Comparison of ENCODE assay signal across 25 cellular contexts in genomic region chr20:18166939-18167338, GRCh38. TPM values are rescaled to one million over a fixed set of nuclear protein-coding genes. Genes with fewer than 3 reads are reported as not detected.
DNase-seq lines count a peak whose midpoint lies in the region; ATAC-seq and TF ChIP-seq lines count a peak whose summit lies in the region.
"Had no signal": no experiment of that assay in that cellular context is flagged by ENCODE, and none has a peak within 500 bp of the region (broad histone marks: within the 10 kb centered on the region; RNA-seq: fewer than 3 reads in every experiment).

No MANE protein-coding gene starts in this region.

- H3K79me1 ChIP-seq in neuronal stem cell (ENCODE audit: low read depth, low read length) = no peaks in the 10 kb centered on the region

- H3K36me3 Mint-ChIP-seq in CD4-positive, alpha-beta T cell (ENCODE audit: low read depth) = peaks cover 91% of the 10 kb centered on the region
- H3K36me3 Mint-ChIP-seq in endothelial cell (ENCODE audit: low read depth, unreplicated experiment) = peaks cover 8% of the 10 kb centered on the region

- no peak for DNase-seq in CD4-positive, alpha-beta T cell
- DNase-seq in endothelial cell (ENCODE audit: low spot score) (no peak), neuronal stem cell (ENCODE audit: low spot score) (no peak), H4 (ENCODE audit: low spot score) (no peak), hepatic stellate cell (ENCODE audit: low spot score) (no peak)
- DNase-seq: activated CD4-positive, alpha-beta memory T cell treated with anti-CD3 and anti-CD28 coated beads, Interleukin-2, amount 10 ng/mL, durations not matched to agents 7 days and 5 days; DND-41; GF-D8; NCI-H1092; NCI-H1694; NCI-H510A; nucleus accumbens; PC-9; stimulated activated CD4-positive, alpha-beta T cell treated with anti-CD3 and anti-CD28 coated beads, Interleukin-2, amount 100 ng/mL, for 48 hours; T-helper 17 cell; thyroid gland had no signal

- H3K4me1 Mint-ChIP-seq in CD4-positive, alpha-beta T cell (ENCODE audit: low read depth) = peaks cover 59% of the 10 kb centered on the region
- peaks cover 22% of the 10 kb centered on the region for H3K4me1 Mint-ChIP-seq in endothelial cell (ENCODE audit: unreplicated experiment)

- H3K14ac ChIP-seq in neuronal stem cell (ENCODE audit: low read length) = no peak overlapping the region

- intact Hi-C loops in CD4-positive, alpha-beta T cell (cut with DNase I, micrococcal nuclease) = no loop called here

- H3K23ac ChIP-seq in neuronal stem cell (ENCODE audit: low read depth, low read length, poor library complexity) = no peak overlapping the region

- peak overlapping the region; percentile 79 for H3K27ac Mint-ChIP-seq in CD4-positive, alpha-beta T cell
- peak overlapping the region; percentile 65 for H3K27ac Mint-ChIP-seq in endothelial cell (ENCODE audit: unreplicated experiment)
- H3K27ac Mint-ChIP-seq: activated naive CD4-positive, alpha-beta T cell treated with anti-CD3 and anti-CD28 coated beads, Interleukin-2, amount 50 U/mL, for 24 hours; memory B cell; T-helper 17 cell had no signal

- H3K4me2 ChIP-seq in neuronal stem cell (ENCODE audit: insufficient read depth, low read length, poor library complexity, severe bottlenecking) = no peak overlapping the region
- H3K4me2 ChIP-seq: PC-9 had no signal

- H3K27me3 ChIP-seq in CD4-positive, alpha-beta T cell (ENCODE audit: control insufficient read depth, insufficient read depth, low read length) = no peaks in the 10 kb centered on the region
- H3K27me3 ChIP-seq in HUES6 (ENCODE audit: control insufficient read depth, insufficient read depth, low read length) (no peaks in the 10 kb centered on the region), neuronal stem cell (ENCODE audit: control insufficient read depth in 3 of 3, insufficient read depth in 3 of 3, low read depth in 1 of 3, low read length in 3 of 3) (no peaks in the 10 kb centered on the region)
- H3K27me3 ChIP-seq: thyroid gland had no signal

- H3K9ac ChIP-seq in HUES6 (ENCODE audit: low read length) (no peak overlapping the region), neuronal stem cell (ENCODE audit: low read depth, low read length, poor library complexity) (no peak overlapping the region)

- WGBS in neuronal stem cell (ENCODE audit: extremely low coverage in 2 of 2, insufficient read length in 2 of 2, insufficient replicate concordance in 1 of 2), 2 donors = no CpG with 5 or more reads among the region's 1 CpG

- H3K27me3 Mint-ChIP-seq in CD4-positive, alpha-beta T cell = no peaks in the 10 kb centered on the region
- H3K27me3 Mint-ChIP-seq in endothelial cell (ENCODE audit: unreplicated experiment) = peaks cover 2% of the 10 kb centered on the region
- H3K27me3 Mint-ChIP-seq: activated CD4-positive, alpha-beta memory T cell treated with anti-CD3 and anti-CD28 coated beads, Interleukin-2, amount 10 ng/mL, durations not matched to agents 7 days and 5 days; activated naive CD4-positive, alpha-beta T cell treated with anti-CD3 and anti-CD28 coated beads, Interleukin-2, amount 50 U/mL, for 24 hours; memory B cell; T-helper 17 cell had no signal

- no peak for ATAC-seq in CD4-positive, alpha-beta T cell (ENCODE audit: poor library complexity)
- no peak for ATAC-seq in esophagus mucosa
- ATAC-seq: left lobe of liver, sciatic nerve, SK-N-SH treated with all-trans-retinoic acid at 6 μM for 48 hours, T-helper 17 cell had no signal

- H3K4me3 Mint-ChIP-seq in CD4-positive, alpha-beta T cell = no peak overlapping the region
- no peak overlapping the region for H3K4me3 Mint-ChIP-seq in endothelial cell (ENCODE audit: unreplicated experiment)
- H3K4me3 Mint-ChIP-seq: activated CD4-positive, alpha-beta memory T cell treated with anti-CD3 and anti-CD28 coated beads, Interleukin-2, amount 10 ng/mL, durations not matched to agents 7 days and 5 days; activated naive CD4-positive, alpha-beta T cell treated with anti-CD3 and anti-CD28 coated beads, Interleukin-2, amount 50 U/mL, for 24 hours; CD14-positive monocyte; memory B cell; T-helper 17 cell had no signal

- no peak overlapping the region for H3K27ac ChIP-seq in CD4-positive, alpha-beta T cell (ENCODE audit: low read depth, low read length)
- H3K27ac ChIP-seq in HUES6 (ENCODE audit: low read depth, low read length) = peak overlapping the region; percentile 30; the same call in 1 of the 2 replicates
- peak overlapping the region; percentile 10 for H3K27ac ChIP-seq in neuronal stem cell (replicated peaks; ENCODE audit: low read length)
- H3K27ac ChIP-seq: PC-9, prostate gland, thyroid gland had no signal

- H2BK15ac ChIP-seq in neuronal stem cell (ENCODE audit: low read length) = no peak overlapping the region

- H2BK12ac ChIP-seq in neuronal stem cell (ENCODE audit: low read length) = no peak overlapping the region

- no peak overlapping the region for H2BK120ac ChIP-seq in neuronal stem cell (ENCODE audit: low read depth, low read length)

- H4K91ac ChIP-seq in neuronal stem cell (ENCODE audit: low read depth, low read length, poor library complexity) = no peak overlapping the region

- H3K9me3 Mint-ChIP-seq in CD4-positive, alpha-beta T cell = no peaks in the 10 kb centered on the region
- H3K9me3 Mint-ChIP-seq in endothelial cell (ENCODE audit: unreplicated experiment) = no peaks in the 10 kb centered on the region
- H3K9me3 Mint-ChIP-seq: activated CD4-positive, alpha-beta memory T cell treated with anti-CD3 and anti-CD28 coated beads, Interleukin-2, amount 10 ng/mL, durations not matched to agents 7 days and 5 days; activated naive CD4-positive, alpha-beta T cell treated with anti-CD3 and anti-CD28 coated beads, Interleukin-2, amount 50 U/mL, for 24 hours; CD14-positive monocyte had no signal

- H3K4ac ChIP-seq in neuronal stem cell (ENCODE audit: low read length) = no peak overlapping the region

- H3K4me1 ChIP-seq in HUES6 (ENCODE audit: control insufficient read depth, insufficient read depth, low read length) = peaks cover 31% of the 10 kb centered on the region
- peaks cover 0 to 12% of the 10 kb centered on the region in 2 donors for H3K4me1 ChIP-seq in neuronal stem cell (ENCODE audit: control insufficient read depth in 2 of 2, insufficient read depth in 1 of 2, low read depth in 1 of 2, low read length in 2 of 2)
- H3K4me1 ChIP-seq: prostate gland, thyroid gland had no signal

- peaks cover 38% of the 10 kb centered on the region for H3K36me3 ChIP-seq in HUES6 (ENCODE audit: control insufficient read depth, insufficient read depth, low read length)
- peaks cover 10 to 73% of the 10 kb centered on the region in 2 donors for H3K36me3 ChIP-seq in neuronal stem cell (replicated peaks in 1 of 2; ENCODE audit: control insufficient read depth in 2 of 2, insufficient read depth in 2 of 2, low read length in 2 of 2)

- peak overlapping the region; percentile 27 for H3K18ac ChIP-seq in neuronal stem cell (ENCODE audit: low read length)

- H3K9me3 ChIP-seq in CD4-positive, alpha-beta T cell (ENCODE audit: control insufficient read depth, low read length) = no peaks in the 10 kb centered on the region
- H3K9me3 ChIP-seq in HUES6 (ENCODE audit: control insufficient read depth, insufficient read depth, low read depth, low read length) (no peaks in the 10 kb centered on the region), neuronal stem cell (replicated peaks in 1 of 2; ENCODE audit: control insufficient read depth in 2 of 2, insufficient read depth in 1 of 2, low read depth in 1 of 2, low read length in 2 of 2) (no peaks in the 10 kb centered on the region)
- H3K9me3 ChIP-seq: prostate gland, thyroid gland had no signal

- no peak overlapping the region for H4K8ac ChIP-seq in neuronal stem cell (ENCODE audit: low read depth, low read length)

- peak overlapping the region; percentile 30 for H2AK5ac ChIP-seq in neuronal stem cell (ENCODE audit: low read depth, low read length)

- no peak for TF ChIP-seq CTCF in CD4-positive, alpha-beta T cell (IDR thresholded peaks at IDR 0.05)
- TF ChIP-seq CTCF in endothelial cell (IDR thresholded peaks at IDR 0.05; ENCODE audit: unreplicated experiment) = no peak

- H3K4me3 ChIP-seq in HUES6 (ENCODE audit: low read depth, low read length) (no peak overlapping the region), neuronal stem cell (ENCODE audit: low read length in 2 of 2) (no peak overlapping the region)
- H3K4me3 ChIP-seq: PC-9, prostate gland, thyroid gland had no signal

- H2BK5ac ChIP-seq in neuronal stem cell (ENCODE audit: low read length) = no peak overlapping the region

- no peak overlapping the region for H2AFZ ChIP-seq in neuronal stem cell (ENCODE audit: low read length)
- H2AFZ ChIP-seq: PC-9 had no signal

- CTCF ChIA-PET in CD4-positive, alpha-beta T cell (lab: Charles Lee) = no interaction called here

- POLR2A ChIA-PET in CD4-positive, alpha-beta T cell (lab: Charles Lee) = interaction anchor here (1.4 kb wide), 1 partner anchor 29 kb away, joined by 5 read pairs; no protein-coding TSS in a partner anchor

RNA-seq across cellular contexts. Expression of gene KAT14, which starts 29.3 kb away (rescaled TPM):
- 1 to 10 TPM; 8.5 to 9.4 TPM for total RNA-seq in CD4-positive, alpha-beta T cell
- 16.9 TPM for total RNA-seq in endothelial cell (ENCODE audit: unreplicated experiment)
- polyA plus RNA-seq in neuronal stem cell (2013, experiment 1 of 2) = 19.0 TPM
- 18.7 TPM for polyA plus RNA-seq in neuronal stem cell (2013, experiment 2 of 2)
- 11.9 and 15.2 TPM in 2 replicates for total RNA-seq in H4 (2014; rRNA removed; shearing (Covaris generic))
- total RNA-seq in esophagus mucosa = 6.8 TPM

RNA-seq across cellular contexts. Expression of gene PET117, which starts 29.3 kb away (rescaled TPM):
- 10 to 100 TPM; 13.6 to 14.6 TPM for total RNA-seq in CD4-positive, alpha-beta T cell
- total RNA-seq in endothelial cell (ENCODE audit: unreplicated experiment) (11.0 TPM), esophagus mucosa (5.0 TPM)
- 20.7 TPM for polyA plus RNA-seq in neuronal stem cell (2013, experiment 1 of 2)
- 21.3 TPM for polyA plus RNA-seq in neuronal stem cell (2013, experiment 2 of 2)
- total RNA-seq in H4 (2014; rRNA removed; shearing (Covaris generic)) = 17.0 and 20.3 TPM in 2 replicates
